ENCODE assay signal across 8 cellular contexts in the genomic region with DNA sequence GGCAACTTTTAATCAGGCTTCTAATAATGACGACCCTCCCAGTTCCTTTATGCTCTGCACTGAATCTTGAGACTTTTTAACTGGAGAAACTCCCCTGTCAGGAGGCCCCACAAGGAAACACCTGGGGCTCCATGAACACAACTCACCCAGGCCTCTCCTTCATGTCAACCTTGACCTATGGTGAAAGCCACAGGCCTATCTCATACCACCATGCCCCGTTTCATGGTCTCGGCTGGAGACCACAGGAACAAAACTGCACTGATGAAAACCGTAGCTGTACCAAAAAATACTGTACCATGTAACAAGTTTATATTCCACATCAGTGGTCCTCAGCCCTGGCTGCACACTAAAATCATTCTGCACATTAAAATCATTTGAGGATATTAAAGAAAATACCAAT. TPM values are rescaled to one million over a fixed set of nuclear protein-coding genes. Genes with fewer than 3 reads are reported as not detected.
DNase-seq lines count a peak whose midpoint lies in the region; ATAC-seq and TF ChIP-seq lines count a peak whose summit lies in the region.
"Had no signal": no experiment of that assay in that cellular context is flagged by ENCODE, and none has a peak within 500 bp of the region (broad histone marks: within the 10 kb centered on the region; RNA-seq: fewer than 3 reads in every experiment).

No MANE protein-coding gene starts in this region.

- H3K36me3 Mint-ChIP-seq in MCF 10A (ENCODE audit: insufficient read depth, unreplicated experiment): peaks cover 26% of the 10 kb centered on the region

- no peaks in the 10 kb centered on the region for H3K27me3 ChIP-seq in tibial artery

- H3K36me3 ChIP-seq in tibial artery: peaks cover 0 to 7% (median 0%) of the 10 kb centered on the region in 3 donors

- TF ChIP-seq CTCF in MCF 10A (IDR thresholded peaks at IDR 0.05; ENCODE audit: unreplicated experiment) (no peak), tibial artery (IDR thresholded peaks at IDR 0.05) (no peak), omental fat pad (IDR thresholded peaks at IDR 0.05) (no peak)

- no peak overlapping the region for H3K4me3 Mint-ChIP-seq in MCF 10A (ENCODE audit: unreplicated experiment)

- BruUV-seq in MCF 10A (replicated peaks; lab: Mats Ljungman, UMichigan): no TSS peak

- intact Hi-C loops in MCF 10A (cut with micrococcal nuclease): no loop called here
- intact Hi-C loops in tibial artery (cut with DNase I; ENCODE audit: low total_unique reads): loop anchor here (10.0 kb wide), 1 partner anchor 53 kb away; the partner anchor contains the start of gene ZNF827

- no peak for DNase-seq in MCF 10A (ENCODE audit: unreplicated experiment)
- DNase-seq in tibial artery: no peak
- no peak for DNase-seq in omental fat pad (ENCODE audit: low spot score)
- DNase-seq in activated naive CD4-positive, alpha-beta T cell treated with Interleukin-2 at 50 U/mL for 16 hours: no peak

- peak overlapping the region; percentile 15 to 65 for H3K27ac ChIP-seq in tibial artery
- H3K27ac ChIP-seq: parathyroid adenoma had no signal

- no peaks in the 10 kb centered on the region for H3K9me3 ChIP-seq in tibial artery

- CTCF ChIA-PET in MCF 10A (lab: Yijun Ruan, JAX): interaction anchor here (0.5 to 0.8 kb wide), 4 partner anchors 17 to 612 kb away, joined by 3 to 5 read pairs (median 4); no protein-coding TSS in a partner anchor

- no peak overlapping the region for H3K4me3 ChIP-seq in tibial artery

- peaks cover 0 to 60% (median 44%) of the 10 kb centered on the region in 4 donors for H3K4me1 ChIP-seq in tibial artery
- H3K4me1 ChIP-seq: parathyroid adenoma had no signal

- no peaks in the 10 kb centered on the region for H3K9me3 Mint-ChIP-seq in MCF 10A (ENCODE audit: unreplicated experiment)

- ATAC-seq in GM21447 (IDR thresholded peaks at IDR 0.05; ENCODE audit: unreplicated experiment) (peak; percentile 54), HG03064 (IDR thresholded peaks at IDR 0.05; ENCODE audit: low read depth, unreplicated experiment) (peak; percentile 68), omental fat pad (ENCODE audit: low FRiP score) (no peak), HG03159 (IDR thresholded peaks at IDR 0.05; ENCODE audit: unreplicated experiment) (no peak)

- H3K27ac Mint-ChIP-seq in MCF 10A (ENCODE audit: low read depth, unreplicated experiment): peak overlapping the region; percentile 74

- POLR2A ChIA-PET in MCF 10A (lab: Yijun Ruan, JAX): interaction anchor here (0.7 to 2.4 kb wide), 13 partner anchors 11 to 701 kb away, joined by 3 to 8 read pairs (median 4); partner anchors contain the start of gene ZNF827

- H3K4me1 Mint-ChIP-seq in MCF 10A (ENCODE audit: insufficient read depth, unreplicated experiment): peaks cover 28% of the 10 kb centered on the region

- no peaks in the 10 kb centered on the region for H3K27me3 Mint-ChIP-seq in MCF 10A (ENCODE audit: insufficient read depth, unreplicated experiment)

RNA-seq across cellular contexts. Expression of gene ZNF827, which starts 57.0 kb away (rescaled TPM):
- total RNA-seq in MCF 10A (2022): 11.3 and 22.4 TPM in 2 replicates
- total RNA-seq in omental fat pad: 10 to 100 TPM in 1 of 4 donors, 1 to 10 TPM in 3; 5.2 to 11.8 (median 7.1) TPM

Comparison
In these comparisons a context has a peak if more than half of its experiments do, and no peak if none do; other contexts are left out.
1. ATAC-seq: peak in GM21447 (single experiment) and HG03064 (single experiment); none in omental fat pad (single experiment) and HG03159 (single experiment).